In genomic region chr13:73146705-73147104, GRCh38 we compare ENCODE assay signal across 20 cellular contexts.
DNase-seq lines count a peak whose midpoint lies in the region; ATAC-seq and TF ChIP-seq lines count a peak whose summit lies in the region.
"Had no signal": no experiment of that assay in that cellular context is flagged by ENCODE, and none has a peak within 500 bp of the region (broad histone marks: within the 10 kb centered on the region; RNA-seq: fewer than 3 reads in every experiment).

No MANE protein-coding gene starts in this region.

- no peaks in the 10 kb centered on the region for H3K27me3 Mint-ChIP-seq in MCF 10A (ENCODE audit: insufficient read depth, unreplicated experiment)
- H3K27me3 Mint-ChIP-seq: CD4-positive, alpha-beta T cell had no signal

- H3K27me3 ChIP-seq in mammary epithelial cell (ENCODE audit: insufficient read depth, low read length) = no peaks in the 10 kb centered on the region
- no peaks in the 10 kb centered on the region for H3K27me3 ChIP-seq in smooth muscle cell (ENCODE audit: low read depth)
- H3K27me3 ChIP-seq: BE2C had no signal

- ATAC-seq in HG02623 (IDR thresholded peaks at IDR 0.05; ENCODE audit: unreplicated experiment) = no peak
- ATAC-seq: Right ventricle myocardium inferior had no signal

- WGBS in mammary epithelial cell (ENCODE audit: low coverage, missing lambda C conversion rate) = 100% methylated on average over 2 of the region's 2 CpGs
- 51% methylated on average over 2 of the region's 2 CpGs for WGBS in smooth muscle cell (ENCODE audit: low lambda C conversion rate)

- H3K27ac Mint-ChIP-seq in MCF 10A (ENCODE audit: low read depth, unreplicated experiment) = no peak overlapping the region
- H3K27ac Mint-ChIP-seq: CD4-positive, alpha-beta T cell had no signal

- in situ Hi-C loops in mammary epithelial cell (cut with MboI; ENCODE audit: low sequenced_read_pairs in 2 of 2) = no loop called here

- H3K79me2 ChIP-seq in mammary epithelial cell (ENCODE audit: insufficient read depth, low read length) (no peaks in the 10 kb centered on the region), smooth muscle cell (ENCODE audit: low read depth) (no peaks in the 10 kb centered on the region)

- CTCF ChIA-PET in MCF 10A (lab: Yijun Ruan, JAX) (no interaction called here), mammary epithelial cell (lab: Charles Lee; ENCODE audit: low non-redundant PET) (no interaction called here)

- H3K9me3 ChIP-seq in mammary epithelial cell (replicated peaks; ENCODE audit: insufficient read depth, low read length) = no peaks in the 10 kb centered on the region
- no peaks in the 10 kb centered on the region for H3K9me3 ChIP-seq in smooth muscle cell (replicated peaks; ENCODE audit: low read depth)
- H3K9me3 ChIP-seq: BE2C had no signal

- BruUV-seq in MCF 10A (replicated peaks; lab: Mats Ljungman, UMichigan) (no TSS peak), mammary epithelial cell (replicated peaks; lab: Mats Ljungman, UMichigan) (no TSS peak)

- no peak overlapping the region for H3K9ac ChIP-seq in mammary epithelial cell (ENCODE audit: insufficient read depth, low read length)
- H3K9ac ChIP-seq in smooth muscle cell (ENCODE audit: low read depth) = no peak overlapping the region

- H3K4me3 ChIP-seq in mammary epithelial cell (replicated peaks in 1 of 3; ENCODE audit: insufficient read depth in 1 of 3, low read depth in 2 of 3, low read length in 3 of 3) = no peak overlapping the region
- H3K4me3 ChIP-seq in smooth muscle cell = no peak overlapping the region
- H3K4me3 ChIP-seq: SK-N-MC had no signal

- POLR2A ChIA-PET in MCF 10A (lab: Yijun Ruan, JAX) = no interaction called here

- H3K4me1 ChIP-seq in mammary epithelial cell (ENCODE audit: insufficient read depth, low read length) (no peaks in the 10 kb centered on the region), smooth muscle cell (ENCODE audit: low read depth) (peaks cover 7% of the 10 kb centered on the region)
- H3K4me1 ChIP-seq: BE2C had no signal

- dilution Hi-C loops in mammary epithelial cell (cut with HindIII; ENCODE audit: low sequenced_read_pairs) = no loop called here

- H2AFZ ChIP-seq in mammary epithelial cell (ENCODE audit: low read depth, low read length) (no peak overlapping the region), smooth muscle cell (ENCODE audit: low read depth) (no peak overlapping the region)

- H3K4me2 ChIP-seq in mammary epithelial cell (ENCODE audit: insufficient read depth, low read depth, low read length) (no peak overlapping the region), smooth muscle cell (no peak overlapping the region)

- no peaks in the 10 kb centered on the region for H3K36me3 Mint-ChIP-seq in MCF 10A (ENCODE audit: insufficient read depth, unreplicated experiment)

- TF ChIP-seq CTCF in MCF 10A (IDR thresholded peaks at IDR 0.05; ENCODE audit: unreplicated experiment) = no peak
- TF ChIP-seq CTCF in mammary epithelial cell (conservative IDR thresholded peaks at IDR 0.05 in 1 of 2, IDR thresholded peaks at IDR 0.05 in 1 of 2; ENCODE audit: extremely low read depth in 1 of 2, insufficient read depth in 1 of 2, low read depth in 1 of 2, low read length in 2 of 2) = no peak
- TF ChIP-seq CTCF in smooth muscle cell (IDR thresholded peaks at IDR 0.05; ENCODE audit: borderline replicate concordance, insufficient read depth, poor library complexity, severe bottlenecking) = no peak

- H3K9me3 Mint-ChIP-seq in MCF 10A (ENCODE audit: unreplicated experiment) = no peaks in the 10 kb centered on the region
- H3K9me3 Mint-ChIP-seq: CD4-positive, alpha-beta T cell had no signal

- H4K20me1 ChIP-seq in mammary epithelial cell (ENCODE audit: insufficient read depth, low read length) = no peaks in the 10 kb centered on the region
- no peaks in the 10 kb centered on the region for H4K20me1 ChIP-seq in smooth muscle cell (ENCODE audit: low read depth)

- no peak overlapping the region for H3K4me3 Mint-ChIP-seq in MCF 10A (ENCODE audit: unreplicated experiment)
- H3K4me3 Mint-ChIP-seq: CD4-positive, alpha-beta T cell had no signal

- H3K27ac ChIP-seq in mammary epithelial cell (ENCODE audit: insufficient read depth, low read depth, low read length) = no peak overlapping the region
- H3K27ac ChIP-seq in smooth muscle cell (ENCODE audit: low read depth) = peak overlapping the region; percentile 57
- H3K27ac ChIP-seq: 22Rv1, SK-N-MC had no signal

- DNase-seq in MCF 10A (ENCODE audit: unreplicated experiment) (peak; percentile 50), mammary epithelial cell (no peak), astrocyte of the hippocampus (ENCODE audit: low read depth, low spot score) (peak; percentile 31), islet precursor cell (peak; percentile 60), smooth muscle cell (lab: John Stamatoyannopoulos, UW; ENCODE audit: unreplicated experiment) (no peak), SIG-M5 treated with dmso at 0.1 percent for 504 hours (lab: John Stamatoyannopoulos, UW; ENCODE audit: unreplicated experiment) (no peak), AG20443 (ENCODE audit: low spot score) (no peak)
- DNase-seq: BE2C; Calu3; CD4-positive, alpha-beta T cell; MM.1S; NCI-H1092; NCI-H1436 treated with DMSO at 0.1 percent for 48 hours; NCI-H2029; NCI-H526 treated with DMSO at 0.1 percent for 48 hours; NK-92 treated with Interleukin-12 subunit alpha and Interleukin-12 subunit beta, amount 100 ng/mL, for 24 hours had no signal

- peaks cover 9% of the 10 kb centered on the region for H3K4me1 Mint-ChIP-seq in MCF 10A (ENCODE audit: insufficient read depth, unreplicated experiment)

- no peaks in the 10 kb centered on the region for H3F3A ChIP-seq in smooth muscle cell (ENCODE audit: low read depth)

- intact Hi-C loops in MCF 10A (cut with micrococcal nuclease) = no loop called here
- intact Hi-C loops in mammary epithelial cell (cut with micrococcal nuclease) = no loop called here

- H3K36me3 ChIP-seq in mammary epithelial cell (ENCODE audit: insufficient read depth, low read length) (no peaks in the 10 kb centered on the region), smooth muscle cell (ENCODE audit: low read depth) (no peaks in the 10 kb centered on the region)
- H3K36me3 ChIP-seq: BE2C had no signal

Comparison
In these comparisons a context has a peak if more than half of its experiments do, and no peak if none do; other contexts are left out.
1. DNase-seq: peak in MCF 10A (single experiment), astrocyte of the hippocampus (single experiment) and islet precursor cell (single experiment); none in mammary epithelial cell (single experiment), smooth muscle cell (single experiment), SIG-M5 treated with dmso at 0.1 percent for 504 hours (single experiment) and AG20443 (single experiment).